ENCODE assay signal across 1 cellular context in the genomic region with DNA sequence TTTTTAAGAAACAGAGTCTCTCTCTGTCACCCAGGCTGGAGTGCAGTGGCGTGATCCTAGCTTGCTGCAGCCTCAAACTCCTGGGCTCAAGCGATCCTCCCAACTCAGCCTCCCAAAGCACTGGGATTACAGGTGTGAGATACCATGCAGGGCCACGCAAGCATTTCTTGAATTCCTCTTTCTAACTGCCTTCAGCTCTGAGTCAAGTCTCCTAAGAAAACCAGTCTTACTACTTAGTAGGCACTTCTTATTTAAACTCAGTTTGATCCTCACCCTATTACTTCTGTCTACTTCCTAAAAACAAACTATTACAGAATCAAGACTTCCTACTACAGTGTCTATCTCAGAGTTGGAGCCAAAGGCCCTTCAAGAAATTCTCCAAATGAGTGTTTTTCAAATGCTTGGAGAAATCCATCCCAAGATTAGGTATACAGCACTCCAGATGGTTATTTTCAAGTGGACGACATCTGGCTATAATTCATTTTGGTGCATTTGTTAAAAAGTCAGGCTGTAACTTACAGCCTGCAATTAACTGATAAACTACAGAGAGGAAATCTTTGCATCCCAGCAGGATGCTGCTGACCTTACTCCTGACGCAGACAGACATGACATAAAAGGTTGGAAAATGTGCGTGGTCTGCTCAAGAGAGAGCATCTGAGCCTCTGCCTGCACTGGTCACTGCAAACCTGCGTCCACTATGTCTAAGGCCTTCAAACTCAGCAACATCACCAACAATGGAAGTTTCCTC.
A peak's percentile ranks its signal among the peaks of the same experiment; 100 is the strongest.
TF ChIP-seq lines count a peak whose summit lies in the region.

No MANE protein-coding gene starts in this region.

TF ChIP-seq in HEK293, 187 proteins besides CTCF, POLR2A, EP300 and RAD21 (continued from another document and continues in another):
- TF ChIP-seq, protein P1, sequence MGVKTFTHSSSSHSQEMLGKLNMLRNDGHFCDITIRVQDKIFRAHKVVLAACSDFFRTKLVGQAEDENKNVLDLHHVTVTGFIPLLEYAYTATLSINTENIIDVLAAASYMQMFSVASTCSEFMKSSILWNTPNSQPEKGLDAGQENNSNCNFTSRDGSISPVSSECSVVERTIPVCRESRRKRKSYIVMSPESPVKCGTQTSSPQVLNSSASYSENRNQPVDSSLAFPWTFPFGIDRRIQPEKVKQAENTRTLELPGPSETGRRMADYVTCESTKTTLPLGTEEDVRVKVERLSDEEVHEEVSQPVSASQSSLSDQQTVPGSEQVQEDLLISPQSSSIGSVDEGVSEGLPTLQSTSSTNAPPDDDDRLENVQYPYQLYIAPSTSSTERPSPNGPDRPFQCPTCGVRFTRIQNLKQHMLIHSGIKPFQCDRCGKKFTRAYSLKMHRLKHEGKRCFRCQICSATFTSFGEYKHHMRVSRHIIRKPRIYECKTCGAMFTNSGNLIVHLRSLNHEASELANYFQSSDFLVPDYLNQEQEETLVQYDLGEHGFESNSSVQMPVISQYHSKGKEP (tag by site-specific recombination; IDR thresholded peaks at IDR 0.05), result peak; percentile 85
- TF ChIP-seq ZNF600 (tag by site-specific recombination; IDR thresholded peaks at IDR 0.05) (peak; percentile 75), KLF7 (tag by site-specific recombination; IDR thresholded peaks at IDR 0.05; ENCODE audit: borderline replicate concordance) (peak; percentile 67; the same call in 1 of the 2 replicates), IKZF3 (tag by site-specific recombination; IDR thresholded peaks at IDR 0.05) (peak; percentile 75), ZIC2 (tag by site-specific recombination; IDR thresholded peaks at IDR 0.05) (peak; percentile 77), ZNF184 (tag by site-specific recombination; IDR thresholded peaks at IDR 0.05) (no peak), ZBTB17 (tag by site-specific recombination; IDR thresholded peaks at IDR 0.05) (peak; percentile 33; the same call in 1 of the 2 replicates), ZNF677 (tag by site-specific recombination; IDR thresholded peaks at IDR 0.05) (no peak), ZNF112 (tag by site-specific recombination; IDR thresholded peaks at IDR 0.05) (no peak), ZBTB8A (tag by site-specific recombination; IDR thresholded peaks at IDR 0.05) (0 out of 2 replicates have a peak, but pooled peaks have one; percentile 40), ZSCAN30 (tag by site-specific recombination; IDR thresholded peaks at IDR 0.05) (peak; percentile 84), ZNF335 (tag by site-specific recombination; conservative IDR thresholded peaks at IDR 0.05) (peak; percentile 27; the same call in 1 of the 2 replicates), KLF1 (tag by site-specific recombination; IDR thresholded peaks at IDR 0.05) (no peak), KLF10 (tag by site-specific recombination; IDR thresholded peaks at IDR 0.05) (0 out of 2 replicates have a peak, but pooled peaks have one; percentile 48), ZNF837 (tag by site-specific recombination; IDR thresholded peaks at IDR 0.05) (no peak), HIC1 (tag by site-specific recombination; IDR thresholded peaks at IDR 0.05) (peak; percentile 86), ZNF843 (tag by site-specific recombination; IDR thresholded peaks at IDR 0.05) (peak; percentile 96), ZNF645 (tag by site-specific recombination; IDR thresholded peaks at IDR 0.05) (0 out of 2 replicates have a peak, but pooled peaks have one; percentile 61), SP7 (tag by site-specific recombination; IDR thresholded peaks at IDR 0.05) (peak; percentile 100), ZSCAN16 (tag by site-specific recombination; IDR thresholded peaks at IDR 0.05) (peak; percentile 65; the same call in 1 of the 2 replicates), ZNF529 (tag by site-specific recombination; IDR thresholded peaks at IDR 0.05; ENCODE audit: insufficient replicate concordance) (no peak), YY2 (tag by site-specific recombination; IDR thresholded peaks at IDR 0.05) (no peak), ZFP69B (tag by site-specific recombination; IDR thresholded peaks at IDR 0.05) (no peak), ZNF596 (tag by site-specific recombination; IDR thresholded peaks at IDR 0.05) (peak; percentile 67), ZNF280D (tag by site-specific recombination; IDR thresholded peaks at IDR 0.05) (no peak), TCF7L2 (IDR thresholded peaks at IDR 0.05; ENCODE audit: borderline replicate concordance, low read depth, low read length) (peak; percentile 98), GFI1B (tag by site-specific recombination; IDR thresholded peaks at IDR 0.05) (peak; percentile 97), YY1 (tag by site-specific recombination; IDR thresholded peaks at IDR 0.05) (no peak; the same call in 1 of the 2 replicates), ZNF488 (tag by site-specific recombination; IDR thresholded peaks at IDR 0.05) (peak; percentile 87), ZNF623 (tag by site-specific recombination; IDR thresholded peaks at IDR 0.05) (no peak), ZNF629 (tag by site-specific recombination; IDR thresholded peaks at IDR 0.05) (peak; percentile 94), TRIM28 (IDR thresholded peaks at IDR 0.05; ENCODE audit: borderline replicate concordance, low read length) (0 out of 2 replicates have a peak, but pooled peaks have one; percentile 26), ZNF791 (tag by site-specific recombination; IDR thresholded peaks at IDR 0.05) (no peak), ATF2 (tag by site-specific recombination; IDR thresholded peaks at IDR 0.05; ENCODE audit: low read depth) (0 out of 2 replicates have a peak, but pooled peaks have one; percentile 16), FEZF1 (tag by site-specific recombination; IDR thresholded peaks at IDR 0.05) (peak; percentile 93), GLI2 (tag by site-specific recombination; IDR thresholded peaks at IDR 0.05; ENCODE audit: borderline replicate concordance, low read depth) (peak; percentile 86), ZEB2 (tag by site-specific recombination; IDR thresholded peaks at IDR 0.05) (peak; percentile 62), ZNF24 (tag by site-specific recombination; IDR thresholded peaks at IDR 0.05) (0 out of 2 replicates have a peak, but pooled peaks have one; percentile 53), MZF1 (tag by site-specific recombination; IDR thresholded peaks at IDR 0.05; ENCODE audit: borderline replicate concordance) (no peak), SALL2 (tag by site-specific recombination; IDR thresholded peaks at IDR 0.05; ENCODE audit: borderline replicate concordance) (no peak)
- TF ChIP-seq, protein P2, sequence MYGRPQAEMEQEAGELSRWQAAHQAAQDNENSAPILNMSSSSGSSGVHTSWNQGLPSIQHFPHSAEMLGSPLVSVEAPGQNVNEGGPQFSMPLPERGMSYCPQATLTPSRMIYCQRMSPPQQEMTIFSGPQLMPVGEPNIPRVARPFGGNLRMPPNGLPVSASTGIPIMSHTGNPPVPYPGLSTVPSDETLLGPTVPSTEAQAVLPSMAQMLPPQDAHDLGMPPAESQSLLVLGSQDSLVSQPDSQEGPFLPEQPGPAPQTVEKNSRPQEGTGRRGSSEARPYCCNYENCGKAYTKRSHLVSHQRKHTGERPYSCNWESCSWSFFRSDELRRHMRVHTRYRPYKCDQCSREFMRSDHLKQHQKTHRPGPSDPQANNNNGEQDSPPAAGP (tag by site-specific recombination; IDR thresholded peaks at IDR 0.05), result 0 out of 2 replicates have a peak, but pooled peaks have one; percentile 15
- TF ChIP-seq, protein P3, sequence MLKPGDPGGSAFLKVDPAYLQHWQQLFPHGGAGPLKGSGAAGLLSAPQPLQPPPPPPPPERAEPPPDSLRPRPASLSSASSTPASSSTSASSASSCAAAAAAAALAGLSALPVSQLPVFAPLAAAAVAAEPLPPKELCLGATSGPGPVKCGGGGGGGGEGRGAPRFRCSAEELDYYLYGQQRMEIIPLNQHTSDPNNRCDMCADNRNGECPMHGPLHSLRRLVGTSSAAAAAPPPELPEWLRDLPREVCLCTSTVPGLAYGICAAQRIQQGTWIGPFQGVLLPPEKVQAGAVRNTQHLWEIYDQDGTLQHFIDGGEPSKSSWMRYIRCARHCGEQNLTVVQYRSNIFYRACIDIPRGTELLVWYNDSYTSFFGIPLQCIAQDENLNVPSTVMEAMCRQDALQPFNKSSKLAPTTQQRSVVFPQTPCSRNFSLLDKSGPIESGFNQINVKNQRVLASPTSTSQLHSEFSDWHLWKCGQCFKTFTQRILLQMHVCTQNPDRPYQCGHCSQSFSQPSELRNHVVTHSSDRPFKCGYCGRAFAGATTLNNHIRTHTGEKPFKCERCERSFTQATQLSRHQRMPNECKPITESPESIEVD (tag by site-specific recombination; IDR thresholded peaks at IDR 0.05), result peak; percentile 99
- TF ChIP-seq, protein P4, sequence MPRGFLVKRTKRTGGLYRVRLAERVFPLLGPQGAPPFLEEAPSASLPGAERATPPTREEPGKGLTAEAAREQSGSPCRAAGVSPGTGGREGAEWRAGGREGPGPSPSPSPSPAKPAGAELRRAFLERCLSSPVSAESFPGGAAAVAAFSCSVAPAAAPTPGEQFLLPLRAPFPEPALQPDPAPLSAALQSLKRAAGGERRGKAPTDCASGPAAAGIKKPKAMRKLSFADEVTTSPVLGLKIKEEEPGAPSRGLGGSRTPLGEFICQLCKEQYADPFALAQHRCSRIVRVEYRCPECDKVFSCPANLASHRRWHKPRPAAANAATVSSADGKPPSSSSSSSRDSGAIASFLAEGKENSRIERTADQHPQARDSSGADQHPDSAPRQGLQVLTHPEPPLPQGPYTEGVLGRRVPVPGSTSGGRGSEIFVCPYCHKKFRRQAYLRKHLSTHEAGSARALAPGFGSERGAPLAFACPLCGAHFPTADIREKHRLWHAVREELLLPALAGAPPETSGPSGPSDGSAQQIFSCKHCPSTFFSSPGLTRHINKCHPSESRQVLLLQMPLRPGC (tag by site-specific recombination; IDR thresholded peaks at IDR 0.05), result peak; percentile 65; the same call in 1 of the 2 replicates
